34 cellular contexts compared by ENCODE assay signal in the genomic region with DNA sequence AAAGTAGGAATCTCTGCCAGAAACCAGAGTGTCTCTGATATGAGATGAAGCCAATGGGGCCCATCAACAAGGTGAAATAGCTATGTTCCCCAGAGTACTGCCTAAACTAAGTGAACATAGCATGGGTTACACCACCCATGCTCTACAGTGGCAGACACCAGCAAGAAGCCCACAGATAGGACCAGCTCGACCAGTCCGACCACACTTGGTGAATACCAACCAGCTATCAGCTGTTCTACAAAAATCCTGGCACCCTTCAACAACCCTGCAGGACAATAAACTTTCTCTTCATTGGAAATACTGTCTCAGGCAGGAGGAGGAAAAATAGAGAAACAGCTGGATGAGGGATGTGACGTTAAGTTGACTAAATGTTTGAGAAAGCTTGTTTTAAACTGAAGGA.
"Had no signal": no experiment of that assay in that cellular context is flagged by ENCODE, and none has a peak within 500 bp of the region (broad histone marks: within the 10 kb centered on the region; RNA-seq: fewer than 3 reads in every experiment).

No MANE protein-coding gene starts in this region.

- H3K36me3 ChIP-seq: brain microvascular endothelial cell had no signal

- DNase-seq: activated B cell treated with CpG ODN at 0.5 μM for 24 hours; activated CD4-positive, alpha-beta memory T cell treated with anti-CD3 and anti-CD28 coated beads for 36 hours; activated CD4-positive, alpha-beta T cell treated with anti-CD3 and anti-CD28 coated beads for 4 hours; activated CD4-positive, alpha-beta T cell treated with anti-CD3 and anti-CD28 coated beads, Interleukin-2, amount 50 U/mL, for 1 hour; activated CD4-positive, CD25-positive, alpha-beta regulatory T cell treated with anti-CD3 and anti-CD28 coated beads, Interleukin-2, amount 50 U/mL, for 72 hours; activated CD8-positive, alpha-beta memory T cell treated with anti-CD3 and anti-CD28 coated beads, Interleukin-2, amount 50 U/mL, for 4 hours; activated effector memory CD4-positive, alpha-beta T cell treated with anti-CD3 and anti-CD28 coated beads, Interleukin-2, amount 50 U/mL, for 16 hours; activated naive CD4-positive, alpha-beta T cell; activated naive CD4-positive, alpha-beta T cell treated with anti-CD3 and anti-CD28 coated beads, Interleukin-2, amount 50 U/mL, for 16 hours; activated naive CD8-positive, alpha-beta T cell treated with anti-CD3 and anti-CD28 coated beads for 36 hours; activated T-cell treated with anti-CD3 and anti-CD28 coated beads for 4 hours; activated T-cell treated with anti-CD3 and anti-CD28 coated beads, Interleukin-2, amount 50 U/mL, for 48 hours; amniotic stem cell; aorta; brain microvascular endothelial cell; central memory CD4-positive, alpha-beta T cell; Karpas-422; KBM-7; MM.1S; MV-4-11; NCI-H1092; NCI-H1436 treated with DMSO at 0.1 percent for 48 hours; NCI-H187; NCI-H2029 treated with DMSO at 0.1 percent for 48 hours; NCI-H2171 treated with DMSO at 0.1 percent for 48 hours; NCI-H226; NCI-H524 treated with DMSO at 0.1 percent for 48 hours; NK-92 treated with Interleukin-12 subunit alpha and Interleukin-12 subunit beta, amount 100 ng/mL, for 24 hours; Right ventricle myocardium superior; SW 1271; T-helper 1 cell; T-helper 2 cell; T-helper 9 cell had no signal

- H3K9me3 Mint-ChIP-seq: activated B cell treated with CpG ODN at 0.5 μM for 24 hours; activated CD4-positive, alpha-beta memory T cell treated with anti-CD3 and anti-CD28 coated beads for 36 hours; activated naive CD8-positive, alpha-beta T cell treated with anti-CD3 and anti-CD28 coated beads for 36 hours had no signal

- H3K4me1 Mint-ChIP-seq: activated B cell treated with CpG ODN at 0.5 μM for 24 hours; activated naive CD8-positive, alpha-beta T cell treated with anti-CD3 and anti-CD28 coated beads for 36 hours had no signal

- H3K36me3 Mint-ChIP-seq: activated CD4-positive, alpha-beta memory T cell treated with anti-CD3 and anti-CD28 coated beads for 36 hours; activated naive CD8-positive, alpha-beta T cell treated with anti-CD3 and anti-CD28 coated beads for 36 hours had no signal

- H3K27ac ChIP-seq: brain microvascular endothelial cell, VCaP had no signal

- H3K27me3 Mint-ChIP-seq: activated B cell treated with CpG ODN at 0.5 μM for 24 hours; activated CD4-positive, alpha-beta memory T cell treated with anti-CD3 and anti-CD28 coated beads for 36 hours had no signal

- H3K27me3 ChIP-seq: brain microvascular endothelial cell had no signal

- H3K27ac Mint-ChIP-seq: activated B cell treated with CpG ODN at 0.5 μM for 24 hours; activated CD4-positive, alpha-beta memory T cell treated with anti-CD3 and anti-CD28 coated beads for 36 hours; activated naive CD8-positive, alpha-beta T cell treated with anti-CD3 and anti-CD28 coated beads for 36 hours had no signal

- H3K4me3 Mint-ChIP-seq: activated B cell treated with CpG ODN at 0.5 μM for 24 hours; activated CD4-positive, alpha-beta memory T cell treated with anti-CD3 and anti-CD28 coated beads for 36 hours; activated naive CD8-positive, alpha-beta T cell treated with anti-CD3 and anti-CD28 coated beads for 36 hours had no signal
